Comparison of ENCODE assay signal across 13 cellular contexts in the genomic region with DNA sequence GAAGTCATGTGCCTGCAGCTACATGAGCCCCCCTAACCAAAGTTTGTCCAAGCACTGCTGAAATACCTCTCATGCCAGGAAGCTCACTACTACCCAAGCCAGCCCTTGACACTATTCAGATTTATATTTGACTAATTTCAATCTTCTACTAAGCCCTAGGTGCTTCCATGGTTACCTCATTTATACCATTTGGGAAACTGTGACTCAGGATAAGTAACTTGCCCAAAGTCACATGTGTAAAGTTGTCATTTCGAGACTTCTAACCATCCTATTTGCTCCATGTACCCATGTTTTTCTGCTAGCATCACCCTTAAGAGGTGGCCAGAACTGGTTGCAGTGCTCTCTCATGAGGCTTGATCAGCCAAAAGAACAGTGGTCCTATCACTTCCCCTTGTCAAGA. TPM values are rescaled to one million over a fixed set of nuclear protein-coding genes. Genes with fewer than 3 reads are reported as not detected.
"Had no signal": no experiment of that assay in that cellular context is flagged by ENCODE, and none has a peak within 500 bp of the region (broad histone marks: within the 10 kb centered on the region; RNA-seq: fewer than 3 reads in every experiment).

No MANE protein-coding gene starts in this region.

- DNase-seq: activated naive CD4-positive, alpha-beta T cell treated with anti-CD3 and anti-CD28 coated beads, Interleukin-2, amount 10 ng/mL, durations not matched to agents 7 days and 5 days; amniotic stem cell; head of caudate nucleus; nucleus accumbens; right cardiac atrium; SW 1271 had no signal

- ATAC-seq: foreskin keratinocyte had no signal

- H3K4me1 Mint-ChIP-seq: activated naive CD4-positive, alpha-beta T cell treated with anti-CD3 and anti-CD28 coated beads, Interleukin-2, amount 10 ng/mL, durations not matched to agents 7 days and 5 days had no signal

- H3K4me3 Mint-ChIP-seq: activated naive CD4-positive, alpha-beta T cell treated with anti-CD3 and anti-CD28 coated beads, Interleukin-2, amount 10 ng/mL, durations not matched to agents 7 days and 5 days; natural killer cell treated with Interleukin-12 subunit alpha and Interleukin-12 subunit beta and Interleukin-15 and Interleukin-18, amount 100 ng/mL, for 72 hours; T-helper 2 cell treated with Interferon-gamma antibody and Interleukin-4, amounts not matched to agents 5 μg/mL and 100 μg/mL, for 36 hours had no signal

- H3K4me3 ChIP-seq: body of pancreas, SJSA1, suprapubic skin, upper lobe of right lung had no signal

- H3K9me3 Mint-ChIP-seq: activated naive CD4-positive, alpha-beta T cell treated with anti-CD3 and anti-CD28 coated beads, Interleukin-2, amount 10 ng/mL, durations not matched to agents 7 days and 5 days; natural killer cell treated with Interleukin-12 subunit alpha and Interleukin-12 subunit beta and Interleukin-15 and Interleukin-18, amount 100 ng/mL, for 72 hours; T-helper 2 cell treated with Interferon-gamma antibody and Interleukin-4, amounts not matched to agents 5 μg/mL and 100 μg/mL, for 36 hours had no signal

- H3K27me3 ChIP-seq: body of pancreas, foreskin keratinocyte, SJSA1, suprapubic skin, upper lobe of right lung had no signal

- H3K9me3 ChIP-seq: body of pancreas, SJSA1, suprapubic skin, upper lobe of right lung had no signal

- H3K27ac ChIP-seq: foreskin keratinocyte, SJSA1, suprapubic skin, upper lobe of right lung had no signal

- H3K36me3 Mint-ChIP-seq: activated naive CD4-positive, alpha-beta T cell treated with anti-CD3 and anti-CD28 coated beads, Interleukin-2, amount 10 ng/mL, durations not matched to agents 7 days and 5 days; natural killer cell treated with Interleukin-12 subunit alpha and Interleukin-12 subunit beta and Interleukin-15 and Interleukin-18, amount 100 ng/mL, for 72 hours had no signal

- H3K4me1 ChIP-seq: body of pancreas, foreskin keratinocyte, suprapubic skin had no signal

- H3K27ac Mint-ChIP-seq: activated naive CD4-positive, alpha-beta T cell treated with anti-CD3 and anti-CD28 coated beads, Interleukin-2, amount 10 ng/mL, durations not matched to agents 7 days and 5 days; natural killer cell treated with Interleukin-12 subunit alpha and Interleukin-12 subunit beta and Interleukin-15 and Interleukin-18, amount 100 ng/mL, for 72 hours; T-helper 2 cell treated with Interferon-gamma antibody and Interleukin-4, amounts not matched to agents 5 μg/mL and 100 μg/mL, for 36 hours had no signal

- H3K36me3 ChIP-seq: SJSA1, suprapubic skin, upper lobe of right lung had no signal

RNA-seq across cellular contexts. Expression of a gene that starts 20.7 kb away (rescaled TPM):
- total RNA-seq: foreskin keratinocyte; natural killer cell treated with Interleukin-12 subunit alpha and Interleukin-12 subunit beta and Interleukin-15 and Interleukin-18, amount 100 ng/mL, for 72 hours had no signal
